ENCODE assay signal across 18 cellular contexts in genomic region chr1:89361681-89362080, GRCh38. TPM values are rescaled to one million over a fixed set of nuclear protein-coding genes. Genes with fewer than 3 reads are reported as not detected.
DNase-seq lines count a peak whose midpoint lies in the region; ATAC-seq lines count a peak whose summit lies in the region.
"Had no signal": no experiment of that assay in that cellular context is flagged by ENCODE, and none has a peak within 500 bp of the region (broad histone marks: within the 10 kb centered on the region; RNA-seq: fewer than 3 reads in every experiment).

No MANE protein-coding gene starts in this region.

- H3K36me3 ChIP-seq in NT2/D1 (ENCODE audit: insufficient read depth, insufficient read length, low read length) (no peaks in the 10 kb centered on the region), esophagus (ENCODE audit: control insufficient read depth in 2 of 2, insufficient read depth in 2 of 2, low read length in 1 of 2) (no peaks in the 10 kb centered on the region), iPS DF 6.9 (ENCODE audit: control insufficient read depth, insufficient read depth, low read length) (no peaks in the 10 kb centered on the region)

- no peak overlapping the region for H3K27ac Mint-ChIP-seq in activated T-helper 2 cell treated with anti-CD3 and anti-CD28 coated beads, Interferon-gamma antibody, Interleukin-2, Interleukin-4, amounts not matched to agents 10 μg/mL and 5 μg/mL and 100 μg/mL, durations not matched to agents 14 hours and 24 hours and 36 hours
- H3K27ac Mint-ChIP-seq: CD14-positive monocyte; CD8-positive, alpha-beta T cell had no signal

- WGBS in esophagus, 2 donors: 60 to 75% methylated on average over 3 of the region's 3 CpGs
- WGBS in iPS DF 6.9 (ENCODE audit: insufficient coverage, insufficient read length): no CpG with 5 or more reads among the region's 3 CpGs

- H3K36me3 Mint-ChIP-seq in activated T-helper 2 cell treated with anti-CD3 and anti-CD28 coated beads, Interferon-gamma antibody, Interleukin-2, Interleukin-4, amounts not matched to agents 10 μg/mL and 5 μg/mL and 100 μg/mL, durations not matched to agents 14 hours and 24 hours and 36 hours (ENCODE audit: low read depth): no peaks in the 10 kb centered on the region
- H3K36me3 Mint-ChIP-seq: CD14-positive monocyte; CD8-positive, alpha-beta T cell had no signal

- H3K9me3 ChIP-seq in NT2/D1 (ENCODE audit: insufficient read depth, low read length): no peaks in the 10 kb centered on the region
- no peaks in the 10 kb centered on the region for H3K9me3 ChIP-seq in esophagus (ENCODE audit: control insufficient read depth in 2 of 2, insufficient read depth in 1 of 2, low read depth in 1 of 2, low read length in 1 of 2)
- no peaks in the 10 kb centered on the region for H3K9me3 ChIP-seq in iPS DF 6.9 (ENCODE audit: control insufficient read depth, insufficient read depth, low read length)

- no peak overlapping the region for H3K4me3 ChIP-seq in NT2/D1 (ENCODE audit: insufficient read length, low read depth)
- no peak overlapping the region for H3K4me3 ChIP-seq in esophagus (ENCODE audit: low read depth in 1 of 2, low read length in 2 of 2)
- no peak overlapping the region for H3K4me3 ChIP-seq in iPS DF 6.9 (ENCODE audit: low read length)

- intact Hi-C loops in activated T-helper 2 cell treated with anti-CD3 and anti-CD28 coated beads, Interferon-gamma antibody, Interleukin-2, Interleukin-4, amounts not matched to agents 10 μg/mL and 5 μg/mL and 100 μg/mL, durations not matched to agents 14 hours and 24 hours and 36 hours (cut with micrococcal nuclease): loop anchor here (2.0 kb wide), 1 partner anchor 89 kb away; no protein-coding TSS in a partner anchor

- H3K27me3 Mint-ChIP-seq in activated T-helper 2 cell treated with anti-CD3 and anti-CD28 coated beads, Interferon-gamma antibody, Interleukin-2, Interleukin-4, amounts not matched to agents 10 μg/mL and 5 μg/mL and 100 μg/mL, durations not matched to agents 14 hours and 24 hours and 36 hours (ENCODE audit: low read depth): peaks cover 16% of the 10 kb centered on the region

- H3K9me3 Mint-ChIP-seq in activated T-helper 2 cell treated with anti-CD3 and anti-CD28 coated beads, Interferon-gamma antibody, Interleukin-2, Interleukin-4, amounts not matched to agents 10 μg/mL and 5 μg/mL and 100 μg/mL, durations not matched to agents 14 hours and 24 hours and 36 hours: no peaks in the 10 kb centered on the region
- H3K9me3 Mint-ChIP-seq: CD14-positive monocyte; CD8-positive, alpha-beta T cell had no signal

- peak overlapping the region; percentile 78 to 85 for H3K27ac ChIP-seq in esophagus (ENCODE audit: low read depth in 2 of 2, low read length in 1 of 2)
- no peak overlapping the region for H3K27ac ChIP-seq in iPS DF 6.9 (ENCODE audit: low read length)
- H3K27ac ChIP-seq: 22Rv1 had no signal

- peaks cover 39% of the 10 kb centered on the region for H3K4me1 Mint-ChIP-seq in activated T-helper 2 cell treated with anti-CD3 and anti-CD28 coated beads, Interferon-gamma antibody, Interleukin-2, Interleukin-4, amounts not matched to agents 10 μg/mL and 5 μg/mL and 100 μg/mL, durations not matched to agents 14 hours and 24 hours and 36 hours (ENCODE audit: low read depth)

- no peak overlapping the region for H3K9ac ChIP-seq in NT2/D1 (ENCODE audit: insufficient read length, low read depth)

- peaks cover 3% of the 10 kb centered on the region for H3K4me1 ChIP-seq in NT2/D1 (ENCODE audit: insufficient read depth, insufficient read length)
- no peaks in the 10 kb centered on the region for H3K4me1 ChIP-seq in esophagus (ENCODE audit: control insufficient read depth in 2 of 2, insufficient read depth in 2 of 2, low read length in 1 of 2)
- peaks cover 2% of the 10 kb centered on the region; the same call in 1 of the 2 replicates for H3K4me1 ChIP-seq in iPS DF 6.9 (ENCODE audit: control insufficient read depth, insufficient read depth, low read length)

- DNase-seq in ELF-1 (ENCODE audit: low read depth, low spot score) (peak; percentile 23), NT2/D1 (ENCODE audit: low read depth, low spot score) (peak; percentile 22), iPS DF 6.9 (ENCODE audit: low read depth, low spot score) (peak; percentile 25), kidney tubule cell (ENCODE audit: low spot score) (no peak)
- no peak for DNase-seq in activated CD4-positive, alpha-beta T cell treated with anti-CD3 and anti-CD28 coated beads, Interleukin-2, amount 50 U/mL, for 1 hour
- no peak for DNase-seq in activated T-helper 2 cell treated with anti-CD3 and anti-CD28 coated beads, Interferon-gamma antibody, Interleukin-2, Interleukin-4, amounts not matched to agents 10 μg/mL and 5 μg/mL and 100 μg/mL, durations not matched to agents 14 hours and 24 hours and 36 hours (ENCODE audit: low spot score)
- DNase-seq: CD8-positive, alpha-beta T cell; COR-L47; DMS53; GOT3; IMR-90 had no signal

- H3K27me3 ChIP-seq in NT2/D1 (ENCODE audit: insufficient read depth, insufficient read length) (no peaks in the 10 kb centered on the region), esophagus (ENCODE audit: control insufficient read depth in 1 of 2, insufficient read depth in 2 of 2, low read length in 2 of 2) (no peaks in the 10 kb centered on the region), iPS DF 6.9 (ENCODE audit: control insufficient read depth, insufficient read depth, low read length) (no peaks in the 10 kb centered on the region)

- no peak for ATAC-seq in HG03045 (IDR thresholded peaks at IDR 0.05; ENCODE audit: unreplicated experiment)
- ATAC-seq: CD8-positive, alpha-beta T cell had no signal

- H3K4me3 Mint-ChIP-seq in activated T-helper 2 cell treated with anti-CD3 and anti-CD28 coated beads, Interferon-gamma antibody, Interleukin-2, Interleukin-4, amounts not matched to agents 10 μg/mL and 5 μg/mL and 100 μg/mL, durations not matched to agents 14 hours and 24 hours and 36 hours (ENCODE audit: low read depth): no peak overlapping the region
- H3K4me3 Mint-ChIP-seq: CD14-positive monocyte; CD8-positive, alpha-beta T cell had no signal

RNA-seq across cellular contexts. Expression of gene GBP6, which starts 2.2 kb away (rescaled TPM):
- polyA plus RNA-seq in esophagus: 100 to 1,000 TPM; 344 to 442 TPM
- total RNA-seq in activated T-helper 2 cell treated with anti-CD3 and anti-CD28 coated beads, Interferon-gamma antibody, Interleukin-2, Interleukin-4, amounts not matched to agents 10 μg/mL and 5 μg/mL and 100 μg/mL, durations not matched to agents 14 hours and 24 hours and 36 hours: not detected in 2 replicates
- total RNA-seq: A673, HT-29, IMR-90 had no signal
- polyA plus RNA-seq: BJ, CD14-positive monocyte, IMR-90 had no signal

Comparison
In these comparisons a context has a peak if more than half of its experiments do, and no peak if none do; other contexts are left out.
1. DNase-seq: peak in ELF-1 (single experiment), NT2/D1 (single experiment) and iPS DF 6.9 (single experiment); none in activated CD4-positive, alpha-beta T cell treated with anti-CD3 and anti-CD28 coated beads, Interleukin-2, amount 50 U/mL, for 1 hour (single experiment), kidney tubule cell (single experiment) and activated T-helper 2 cell treated with anti-CD3 and anti-CD28 coated beads, Interferon-gamma antibody, Interleukin-2, Interleukin-4, amounts not matched to agents 10 μg/mL and 5 μg/mL and 100 μg/mL, durations not matched to agents 14 hours and 24 hours and 36 hours (single experiment).